Comparison of ENCODE assay signal across 1 cellular context in the genomic region with DNA sequence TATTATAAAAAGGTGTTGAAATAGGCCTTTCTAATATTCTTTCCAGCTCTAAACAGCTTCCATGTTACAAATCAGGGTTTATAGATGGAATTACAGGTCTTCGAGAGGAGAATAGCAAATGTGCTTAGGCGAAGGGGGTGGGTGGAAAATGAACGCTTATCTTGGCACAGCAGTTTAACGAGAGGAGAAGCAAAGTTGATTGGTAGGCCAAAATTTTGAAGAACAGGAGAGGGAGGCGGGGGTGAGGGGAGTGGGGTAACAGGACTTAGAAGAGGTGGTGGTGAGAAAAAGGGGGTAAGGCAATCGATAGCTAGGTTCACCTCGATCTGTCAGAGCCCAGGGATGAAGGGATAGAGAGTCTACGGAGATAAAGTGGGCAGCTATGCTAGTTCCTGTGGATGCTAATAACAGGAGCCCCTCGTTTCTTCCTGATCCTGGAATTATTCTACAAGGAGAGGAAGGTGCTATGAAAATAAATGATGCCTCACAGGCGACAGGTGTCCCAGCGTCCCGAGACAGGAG.
TF ChIP-seq lines count a peak whose summit lies in the region.

No MANE protein-coding gene starts in this region.

TF ChIP-seq in liver, 16 proteins besides CTCF, POLR2A, EP300 and RAD21 (continued from another document):
- TF ChIP-seq, protein P1, sequence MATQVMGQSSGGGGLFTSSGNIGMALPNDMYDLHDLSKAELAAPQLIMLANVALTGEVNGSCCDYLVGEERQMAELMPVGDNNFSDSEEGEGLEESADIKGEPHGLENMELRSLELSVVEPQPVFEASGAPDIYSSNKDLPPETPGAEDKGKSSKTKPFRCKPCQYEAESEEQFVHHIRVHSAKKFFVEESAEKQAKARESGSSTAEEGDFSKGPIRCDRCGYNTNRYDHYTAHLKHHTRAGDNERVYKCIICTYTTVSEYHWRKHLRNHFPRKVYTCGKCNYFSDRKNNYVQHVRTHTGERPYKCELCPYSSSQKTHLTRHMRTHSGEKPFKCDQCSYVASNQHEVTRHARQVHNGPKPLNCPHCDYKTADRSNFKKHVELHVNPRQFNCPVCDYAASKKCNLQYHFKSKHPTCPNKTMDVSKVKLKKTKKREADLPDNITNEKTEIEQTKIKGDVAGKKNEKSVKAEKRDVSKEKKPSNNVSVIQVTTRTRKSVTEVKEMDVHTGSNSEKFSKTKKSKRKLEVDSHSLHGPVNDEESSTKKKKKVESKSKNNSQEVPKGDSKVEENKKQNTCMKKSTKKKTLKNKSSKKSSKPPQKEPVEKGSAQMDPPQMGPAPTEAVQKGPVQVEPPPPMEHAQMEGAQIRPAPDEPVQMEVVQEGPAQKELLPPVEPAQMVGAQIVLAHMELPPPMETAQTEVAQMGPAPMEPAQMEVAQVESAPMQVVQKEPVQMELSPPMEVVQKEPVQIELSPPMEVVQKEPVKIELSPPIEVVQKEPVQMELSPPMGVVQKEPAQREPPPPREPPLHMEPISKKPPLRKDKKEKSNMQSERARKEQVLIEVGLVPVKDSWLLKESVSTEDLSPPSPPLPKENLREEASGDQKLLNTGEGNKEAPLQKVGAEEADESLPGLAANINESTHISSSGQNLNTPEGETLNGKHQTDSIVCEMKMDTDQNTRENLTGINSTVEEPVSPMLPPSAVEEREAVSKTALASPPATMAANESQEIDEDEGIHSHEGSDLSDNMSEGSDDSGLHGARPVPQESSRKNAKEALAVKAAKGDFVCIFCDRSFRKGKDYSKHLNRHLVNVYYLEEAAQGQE (IDR thresholded peaks at IDR 0.05): no peak
